In genomic region chr6:70413829-70414494, GRCh38 we compare ENCODE assay signal across 8 cellular contexts. TPM values are rescaled to one million over a fixed set of nuclear protein-coding genes. Genes with fewer than 3 reads are reported as not detected.
DNase-seq lines count a peak whose midpoint lies in the region; ATAC-seq and TF ChIP-seq lines count a peak whose summit lies in the region.

No MANE protein-coding gene starts in this region.

- peaks cover 27% of the 10 kb centered on the region for H3K4me1 Mint-ChIP-seq in activated CD4-positive, alpha-beta T cell treated with anti-CD3 and anti-CD28 coated beads, Interleukin-2, amount 10 ng/mL, durations not matched to agents 7 days and 5 days
- peaks cover 12% of the 10 kb centered on the region for H3K4me1 Mint-ChIP-seq in WTC11

- H3K4me1 ChIP-seq in GM23248 (ENCODE audit: insufficient read depth) (peaks cover 6% of the 10 kb centered on the region), Karpas-422 (ENCODE audit: low read length) (peaks cover 15% of the 10 kb centered on the region)

- H3F3A ChIP-seq in GM23248 (ENCODE audit: insufficient read depth) (peaks cover 19% of the 10 kb centered on the region; the same call in 1 of the 2 replicates), neural cell (ENCODE audit: insufficient read depth, low read length, poor library complexity, severe bottlenecking) (no peaks in the 10 kb centered on the region)

- H2AFZ ChIP-seq in GM23248, result peak overlapping the region; percentile 98
- peak overlapping the region; percentile 6; the same call in 1 of the 2 replicates for H2AFZ ChIP-seq in Karpas-422 (ENCODE audit: low read length)
- H2AFZ ChIP-seq in neural cell (ENCODE audit: low read depth, low read length), result peak overlapping the region; percentile 98

- H3K36me3 Mint-ChIP-seq in activated CD4-positive, alpha-beta T cell treated with anti-CD3 and anti-CD28 coated beads, Interleukin-2, amount 10 ng/mL, durations not matched to agents 7 days and 5 days (ENCODE audit: low read depth), result peaks cover 5% of the 10 kb centered on the region
- H3K36me3 Mint-ChIP-seq in WTC11, result peaks cover 9% of the 10 kb centered on the region

- no peaks in the 10 kb centered on the region for H3K9me3 Mint-ChIP-seq in activated CD4-positive, alpha-beta T cell treated with anti-CD3 and anti-CD28 coated beads, Interleukin-2, amount 10 ng/mL, durations not matched to agents 7 days and 5 days
- H3K9me3 Mint-ChIP-seq in WTC11, result no peaks in the 10 kb centered on the region

- TF ChIP-seq RAD21 in neural cell (conservative IDR thresholded peaks at IDR 0.05), result peak; percentile 18

- peak; percentile 14 for ATAC-seq in WTC11

- no peaks in the 10 kb centered on the region for H4K20me1 ChIP-seq in GM23248 (ENCODE audit: insufficient read depth)
- H4K20me1 ChIP-seq in Karpas-422 (ENCODE audit: insufficient read depth, low read depth, low read length), result no peaks in the 10 kb centered on the region
- H4K20me1 ChIP-seq in neural cell (ENCODE audit: insufficient read depth), result no peaks in the 10 kb centered on the region

- no peak overlapping the region for H3K27ac ChIP-seq in GM23248
- peak overlapping the region; percentile 30 for H3K27ac ChIP-seq in Karpas-422 (ENCODE audit: low read length)
- H3K27ac ChIP-seq in neural cell (ENCODE audit: low read length), result peak overlapping the region; percentile 56

- peak overlapping the region; percentile 88 for H3K9ac ChIP-seq in GM23248
- H3K9ac ChIP-seq in Karpas-422 (ENCODE audit: low read length), result peak overlapping the region; percentile 84
- H3K9ac ChIP-seq in neural cell (ENCODE audit: low read length), result peak overlapping the region; percentile 75

- peak overlapping the region; percentile 86 for H3K27ac Mint-ChIP-seq in activated CD4-positive, alpha-beta T cell treated with anti-CD3 and anti-CD28 coated beads, Interleukin-2, amount 10 ng/mL, durations not matched to agents 7 days and 5 days
- peak overlapping the region; percentile 93 for H3K27ac Mint-ChIP-seq in WTC11

- no peak for TF ChIP-seq EP300 in neural cell (conservative IDR thresholded peaks at IDR 0.05; ENCODE audit: poor library complexity, severe bottlenecking)

- 2% methylated on average over 38 to 39 of the region's 44 CpGs for WGBS in GM23248 (ENCODE audit: low coverage in 1 of 2, low lambda C conversion rate in 2 of 2, missing lambda C conversion rate in 2 of 2), 2 experiments

- H3K9me2 ChIP-seq in GM23248 (ENCODE audit: insufficient read depth) (no peaks in the 10 kb centered on the region), Karpas-422 (replicated peaks; ENCODE audit: insufficient read depth, low read length) (no peaks in the 10 kb centered on the region), neural cell (ENCODE audit: insufficient read depth, low read length) (no peaks in the 10 kb centered on the region)

- H3K27me3 Mint-ChIP-seq in activated CD4-positive, alpha-beta T cell treated with anti-CD3 and anti-CD28 coated beads, Interleukin-2, amount 10 ng/mL, durations not matched to agents 7 days and 5 days, result peaks cover 11% of the 10 kb centered on the region
- H3K27me3 Mint-ChIP-seq in WTC11 (ENCODE audit: low read depth), result no peaks in the 10 kb centered on the region; the same call in 1 of the 2 replicates

- no peaks in the 10 kb centered on the region for H3K27me3 ChIP-seq in GM23248 (replicated peaks; ENCODE audit: insufficient read depth)
- H3K27me3 ChIP-seq in Karpas-422 (ENCODE audit: low read length), result no peaks in the 10 kb centered on the region
- H3K27me3 ChIP-seq in neural cell (ENCODE audit: insufficient read depth, low read depth, low read length), result no peaks in the 10 kb centered on the region

- H3K4me3 Mint-ChIP-seq in activated CD4-positive, alpha-beta T cell treated with anti-CD3 and anti-CD28 coated beads, Interleukin-2, amount 10 ng/mL, durations not matched to agents 7 days and 5 days, result peak overlapping the region; percentile 86
- peak overlapping the region; percentile 99 for H3K4me3 Mint-ChIP-seq in WTC11

- peak overlapping the region; percentile 95 for H3K4me2 ChIP-seq in GM23248 (ENCODE audit: unreplicated experiment)
- H3K4me2 ChIP-seq in Karpas-422 (ENCODE audit: low read depth, low read length, poor library complexity, severe bottlenecking), result peak overlapping the region; percentile 81
- H3K4me2 ChIP-seq in neural cell (ENCODE audit: low read length), result peak overlapping the region; percentile 98

- no peak for TF ChIP-seq CTCF in WTC11 (IDR thresholded peaks at IDR 0.05)
- no peak for TF ChIP-seq CTCF in fibroblast of villous mesenchyme (IDR thresholded peaks at IDR 0.05; ENCODE audit: insufficient read depth, low read depth, low read length)
- no peak for TF ChIP-seq CTCF in neural cell (IDR thresholded peaks at IDR 0.05; ENCODE audit: poor library complexity, severe bottlenecking)

- H3K79me2 ChIP-seq in GM23248 (ENCODE audit: insufficient read depth) (no peaks in the 10 kb centered on the region), Karpas-422 (ENCODE audit: low read length) (peaks cover 53% of the 10 kb centered on the region), neural cell (replicated peaks; ENCODE audit: insufficient read depth, low read length) (peaks cover 38% of the 10 kb centered on the region)

- CTCF ChIA-PET in activated CD4-positive, alpha-beta T cell treated with anti-CD3 and anti-CD28 coated beads, Interleukin-2, amount 10 ng/mL, durations not matched to agents 7 days and 5 days (lab: Charles Lee), result interaction anchor here (1.2 kb wide), 1 partner anchor 8 kb away, joined by 3 read pairs; no protein-coding TSS in a partner anchor
- CTCF ChIA-PET in WTC11 (lab: Charles Lee), result interaction anchor here (1.0 to 1.7 kb wide), 2 partner anchors 45 to 542 kb away, joined by 4 to 9 read pairs; no protein-coding TSS in a partner anchor

- no peaks in the 10 kb centered on the region for H3K9me3 ChIP-seq in GM23248 (ENCODE audit: low read depth)
- H3K9me3 ChIP-seq in Karpas-422 (ENCODE audit: low read length), result no peaks in the 10 kb centered on the region
- no peaks in the 10 kb centered on the region for H3K9me3 ChIP-seq in neural cell (ENCODE audit: low read length)

- H3K36me3 ChIP-seq in GM23248 (ENCODE audit: low read depth), result no peaks in the 10 kb centered on the region
- H3K36me3 ChIP-seq in Karpas-422 (ENCODE audit: insufficient read depth, low read length), result peaks cover 19% of the 10 kb centered on the region
- no peaks in the 10 kb centered on the region for H3K36me3 ChIP-seq in neural cell (ENCODE audit: insufficient read depth, low read length)

- peak overlapping the region; percentile 93 for H3K4me3 ChIP-seq in GM23248
- H3K4me3 ChIP-seq in Karpas-422 (ENCODE audit: low read length), result peak overlapping the region; percentile 81
- H3K4me3 ChIP-seq in fibroblast of villous mesenchyme (ENCODE audit: low read depth, low read length), result peak overlapping the region; percentile 92
- H3K4me3 ChIP-seq in neural cell (ENCODE audit: low read length), result peak overlapping the region; percentile 74

- in situ Hi-C loops in GM23248 (cut with MboI), result no loop called here

- POLR2A ChIA-PET in activated CD4-positive, alpha-beta T cell treated with anti-CD3 and anti-CD28 coated beads, Interleukin-2, amount 10 ng/mL, durations not matched to agents 7 days and 5 days (lab: Charles Lee), result interaction anchor here (0.7 kb wide), 1 partner anchor 101 kb away, joined by 4 read pairs; no protein-coding TSS in a partner anchor
- POLR2A ChIA-PET in WTC11 (lab: Charles Lee), result interaction anchor here (0.6 to 1.5 kb wide), 3 partner anchors 108 to 418 kb away, joined by 4 to 7 read pairs (median 5); no protein-coding TSS in a partner anchor

- peak; percentile 12 for DNase-seq in activated CD4-positive, alpha-beta T cell treated with anti-CD3 and anti-CD28 coated beads, Interleukin-2, amount 10 ng/mL, durations not matched to agents 7 days and 5 days
- no peak for DNase-seq in activated CD4-positive, alpha-beta T cell treated with anti-CD3 and anti-CD28 coated beads for 48 hours
- DNase-seq in GM23248 (peak; percentile 42), Karpas-422 (peak; percentile 82), WTC11 (ENCODE audit: low spot score) (no peak), fibroblast of villous mesenchyme (ENCODE audit: low read depth) (peak; percentile 10), T-helper 9 cell (no peak)

TF ChIP-seq in WTC11, 78 proteins besides CTCF, POLR2A, EP300 and RAD21 (continues in another document):
- TF ChIP-seq ZNF396 (CRISPR knock-in tag; IDR thresholded peaks at IDR 0.05; ENCODE audit: borderline replicate concordance) (no peak), SMAD3 (CRISPR knock-in tag; IDR thresholded peaks at IDR 0.05; ENCODE audit: borderline replicate concordance) (no peak), CREB1 (CRISPR knock-in tag; IDR thresholded peaks at IDR 0.05) (no peak)

TF ChIP-seq in neural cell, 6 proteins besides CTCF, POLR2A, EP300 and RAD21 (continues in another document):
- TF ChIP-seq POLR2AphosphoS5 (IDR thresholded peaks at IDR 0.05) (no peak), MXI1 (conservative IDR thresholded peaks at IDR 0.05; ENCODE audit: poor library complexity, severe bottlenecking) (peak; percentile 91)

RNA-seq across cellular contexts. Expression of gene FAM135A, which starts 0.7 kb away (rescaled TPM):
- 1 to 10 TPM; 5.4 to 6.7 TPM for total RNA-seq in activated CD4-positive, alpha-beta T cell treated with anti-CD3 and anti-CD28 coated beads, Interleukin-2, amount 10 ng/mL, durations not matched to agents 7 days and 5 days
- total RNA-seq in GM23248 (2014; rRNA removed; shearing (Covaris generic)), result 8.2 and 11.5 TPM in 2 replicates
- polyA plus RNA-seq in GM23248 (2016; fragmentation: Nextera tagmentation; extraction: Ambion mirVana), result 3.5 and 4.9 TPM in 2 replicates
- 52.9 and 83.0 TPM in 2 replicates for total RNA-seq in Karpas-422 (2014; rRNA removed; shearing (Covaris generic); ENCODE audit: low replicate concordance)
- total RNA-seq in WTC11 (2021), result 31.7 to 34.1 TPM (median 32.9 TPM) in 3 replicates
- 18.4 and 29.4 TPM in 2 replicates for total RNA-seq in fibroblast of villous mesenchyme
- polyA plus RNA-seq in neural cell, result 24.0 and 31.4 TPM in 2 replicates
- 82.8 and 86.7 TPM in 2 replicates for polyA minus RNA-seq in neural cell

Comparison
In these comparisons a context has a peak if more than half of its experiments do, and no peak if none do; other contexts are left out.
1. DNase-seq: peak in activated CD4-positive, alpha-beta T cell treated with anti-CD3 and anti-CD28 coated beads, Interleukin-2, amount 10 ng/mL, durations not matched to agents 7 days and 5 days (single experiment), GM23248 (single experiment), Karpas-422 (single experiment) and fibroblast of villous mesenchyme (single experiment); none in activated CD4-positive, alpha-beta T cell treated with anti-CD3 and anti-CD28 coated beads for 48 hours (single experiment), WTC11 (single experiment) and T-helper 9 cell (single experiment).
2. H2AFZ ChIP-seq: peak in every context shown above with its lines; median percentile 98 in GM23248; 98 in neural cell; 6 in Karpas-422.
3. Peak in every context shown above with its lines, with median percentiles within 50 percentile points of each other: H3K4me2 ChIP-seq, H3K4me3 ChIP-seq and H3K9ac ChIP-seq.